ENCODE assay signal across 8 cellular contexts in the genomic region with DNA sequence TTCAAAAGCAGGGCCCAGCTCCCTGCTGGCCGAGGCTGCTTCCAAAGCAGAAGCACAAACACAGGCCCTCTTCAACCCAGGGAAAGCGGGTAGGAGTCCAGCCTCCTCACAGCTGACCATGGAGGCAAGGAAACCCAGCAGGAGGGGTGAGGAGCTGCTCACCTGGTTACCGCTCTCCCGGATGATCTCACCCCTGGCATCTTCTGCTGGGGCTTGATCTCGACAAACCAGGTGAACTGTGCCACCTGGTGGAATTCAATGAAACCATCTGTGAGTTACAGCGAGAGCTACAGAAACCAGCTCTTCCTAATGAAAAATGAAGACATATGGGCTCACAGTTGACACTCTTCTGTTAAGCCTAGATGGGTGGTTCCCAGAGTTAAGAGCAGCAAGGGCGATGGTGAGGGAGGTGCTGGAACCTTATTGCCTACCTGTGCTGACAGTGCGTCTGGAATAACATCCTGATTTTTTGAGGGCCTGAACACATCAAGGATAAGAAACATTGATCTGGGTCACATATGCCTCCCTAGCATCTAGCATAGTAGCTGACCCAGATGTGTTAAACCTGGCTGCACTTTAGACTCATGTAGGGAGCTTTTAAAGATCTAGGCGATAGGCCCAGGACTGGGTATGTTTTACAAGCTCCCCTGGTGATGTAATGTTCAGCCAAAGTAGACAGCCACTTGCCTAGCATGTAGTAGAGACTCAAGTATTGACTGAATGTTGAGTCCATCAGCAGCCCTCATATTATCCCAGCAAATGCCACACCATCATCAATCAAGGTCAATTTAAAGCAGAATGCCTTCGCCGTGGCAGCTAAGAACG. TPM values are rescaled to one million over a fixed set of nuclear protein-coding genes. Genes with fewer than 3 reads are reported as not detected.
DNase-seq lines count a peak whose midpoint lies in the region; ATAC-seq, FAIRE-seq and TF ChIP-seq lines count a peak whose summit lies in the region.

No MANE protein-coding gene starts in this region.

- CTCF ChIA-PET in A549 (lab: Yijun Ruan, JAX): interaction anchor here (0.6 to 3.7 kb wide), 50 partner anchors 8 to 672 kb away, joined by 3 to 35 read pairs (median 4); a partner anchor contains a TSS
- CTCF ChIA-PET in activated CD4-positive, alpha-beta memory T cell treated with anti-CD3 and anti-CD28 coated beads for 36 hours (lab: Charles Lee): interaction anchor here (0.6 to 5.8 kb wide), 56 partner anchors 8 to 687 kb away, joined by 3 to 75 read pairs (median 4); a partner anchor contains a TSS

- no peaks in the 10 kb centered on the region for H3K27me3 Mint-ChIP-seq in activated CD4-positive, alpha-beta memory T cell treated with anti-CD3 and anti-CD28 coated beads for 36 hours

- no peak overlapping the region for H3K4me3 ChIP-seq in A549

- TF ChIP-seq POLR2A in A549 (IDR thresholded peaks at IDR 0.05; ENCODE audit: low read length) (no peak), erythroblast (IDR thresholded peaks at IDR 0.05; ENCODE audit: low read length) (no peak), H54 (IDR thresholded peaks at IDR 0.05; ENCODE audit: low read depth, low read length) (no peak)

- H3K9me3 Mint-ChIP-seq in activated CD4-positive, alpha-beta memory T cell treated with anti-CD3 and anti-CD28 coated beads for 36 hours: no peaks in the 10 kb centered on the region

- DNase-seq in A549 (ENCODE audit: low read depth in 1 of 2, low spot score in 1 of 2) (peak; percentile 44 to 67), NCI-H226 (peak; percentile 52), erythroblast (lab: John Stamatoyannopoulos, UW) (peak; percentile 52 to 67), nucleus accumbens (lab: John Stamatoyannopoulos, UW) (peak in 30 of 56 donors; percentile 7 to 73 (median 32)), H54 (ENCODE audit: insufficient read length, low spot score) (no peak)
- DNase-seq in activated CD4-positive, alpha-beta memory T cell treated with anti-CD3 and anti-CD28 coated beads for 36 hours: peak; percentile 76

- H3K4me3 Mint-ChIP-seq in activated CD4-positive, alpha-beta memory T cell treated with anti-CD3 and anti-CD28 coated beads for 36 hours: no peak overlapping the region

- peaks cover 31% of the 10 kb centered on the region for H3K4me1 ChIP-seq in A549

- no peak overlapping the region for H3K4me2 ChIP-seq in A549

- H3K36me3 Mint-ChIP-seq in activated CD4-positive, alpha-beta memory T cell treated with anti-CD3 and anti-CD28 coated beads for 36 hours: peaks cover under 1% of the 10 kb centered on the region

- intact Hi-C loops in activated CD4-positive, alpha-beta memory T cell treated with anti-CD3 and anti-CD28 coated beads for 36 hours (cut with micrococcal nuclease): loop anchor here (1.0 to 10.0 kb wide), 3 partner anchors 511 to 673 kb away; a partner anchor contains a TSS

- no peaks in the 10 kb centered on the region for H3K9me3 ChIP-seq in A549

- 51% methylated on average over 12 of the region's 12 CpGs for WGBS in A549 (ENCODE audit: missing lambda C conversion rate)

- peak; percentile 63 for TF ChIP-seq CTCF in A549 (IDR thresholded peaks at IDR 0.05)
- TF ChIP-seq CTCF in GM12872 (IDR thresholded peaks at IDR 0.05; ENCODE audit: insufficient read depth, low read depth, low read length): peak; percentile 60

- FAIRE-seq in A549 (lab: Jason Lieb, UNC) (no peak), H54 (lab: Jason Lieb, UNC) (no peak)

- TF ChIP-seq RAD21 in A549 (conservative IDR thresholded peaks at IDR 0.05 in 1 of 2, IDR thresholded peaks at IDR 0.05 in 1 of 2): peak; percentile 82 to 83

- peak overlapping the region; percentile 51; a peak in 3 of 6 replicates for H3K27ac ChIP-seq in A549

- POLR2A ChIA-PET in A549 (lab: Yijun Ruan, JAX): interaction anchor here (0.6 to 1.1 kb wide), 4 partner anchors 214 to 649 kb away, joined by 3 to 13 read pairs (median 4); a partner anchor contains a TSS
- POLR2A ChIA-PET in activated CD4-positive, alpha-beta memory T cell treated with anti-CD3 and anti-CD28 coated beads for 36 hours (lab: Charles Lee): interaction anchor here (0.9 to 1.6 kb wide), 3 partner anchors 344 to 347 kb away, joined by 4 to 9 read pairs (median 5); a partner anchor contains a TSS

- no peak for TF ChIP-seq EP300 in A549 (IDR thresholded peaks at IDR 0.05)

- no peak overlapping the region for H3K27ac Mint-ChIP-seq in activated CD4-positive, alpha-beta memory T cell treated with anti-CD3 and anti-CD28 coated beads for 36 hours

- ATAC-seq in A549 (peak; percentile 63 to 81), HG03354 (IDR thresholded peaks at IDR 0.05; ENCODE audit: poor library complexity, severe bottlenecking, unreplicated experiment) (peak; percentile 48)

- H3K4me1 Mint-ChIP-seq in activated CD4-positive, alpha-beta memory T cell treated with anti-CD3 and anti-CD28 coated beads for 36 hours (ENCODE audit: low read depth): peaks cover 43% of the 10 kb centered on the region

TF ChIP-seq in A549, 52 proteins besides CTCF, POLR2A, EP300 and RAD21:
- TF ChIP-seq SREBF2 (IDR thresholded peaks at IDR 0.05): no peak
- TF ChIP-seq NPAS2 (CRISPR knock-in tag; IDR thresholded peaks at IDR 0.05; ENCODE audit: borderline replicate concordance): no peak
- peak; percentile 82 for TF ChIP-seq SMC3 (IDR thresholded peaks at IDR 0.05)
- TF ChIP-seq MYC (IDR thresholded peaks at IDR 0.05; ENCODE audit: borderline replicate concordance, low read length): no peak
- no peak for TF ChIP-seq PHF8 (IDR thresholded peaks at IDR 0.05; ENCODE audit: borderline replicate concordance, low read depth)
- TF ChIP-seq HOXB5 (CRISPR knock-in tag; IDR thresholded peaks at IDR 0.05): no peak
- no peak for TF ChIP-seq BHLHE40 (IDR thresholded peaks at IDR 0.05; ENCODE audit: low read depth, low read length)
- no peak for TF ChIP-seq MAFK (IDR thresholded peaks at IDR 0.05; ENCODE audit: partially characterized antibody)

RNA-seq across cellular contexts. Expression of a gene that starts 6.1 kb away (rescaled TPM):
- polyA plus RNA-seq in A549 (2011; rRNA removed) (7.5 and 7.6 TPM in 2 replicates), A549 (2017; fragmentation: RNase III; extraction: RNeasy Plus Mini Kit Qiagen cat#74134 plus additional on column Dnase treatment) (4.1 to 4.3 TPM (median 4.2 TPM) in 3 replicates)
- 2.5 and 2.9 TPM in 2 replicates for polyA plus RNA-seq in A549 (2012; cell fraction: cytosol; rRNA removed)
- polyA plus RNA-seq in A549 (2012; cell fraction: nucleus; rRNA removed): 3.0 and 3.5 TPM in 2 replicates
- polyA minus RNA-seq in A549 (2011; rRNA and poly(A)+ RNA removed): 3.3 and 4.3 TPM in 2 replicates
- 1 to 10 TPM; 6.7 to 7.0 TPM for total RNA-seq in activated CD4-positive, alpha-beta memory T cell treated with anti-CD3 and anti-CD28 coated beads for 36 hours

RNA-seq across cellular contexts. Expression of a gene that starts 47.1 kb away (rescaled TPM):
- polyA plus RNA-seq in A549 (2011; rRNA removed) (not detected in 2 replicates), A549 (2017; fragmentation: RNase III; extraction: RNeasy Plus Mini Kit Qiagen cat#74134 plus additional on column Dnase treatment) (not detected in 3 replicates)
- polyA plus RNA-seq in A549 (2012; cell fraction: cytosol; rRNA removed): not detected in 2 replicates
- polyA plus RNA-seq in A549 (2012; cell fraction: nucleus; rRNA removed): 0.04 TPM in 1 of 2 replicates, not detected in the other
- polyA minus RNA-seq in A549 (2011; rRNA and poly(A)+ RNA removed): not detected in 2 replicates
- under 1 TPM; 0.10 to 0.31 TPM for total RNA-seq in activated CD4-positive, alpha-beta memory T cell treated with anti-CD3 and anti-CD28 coated beads for 36 hours
